17 cellular contexts compared by ENCODE assay signal in the genomic region with DNA sequence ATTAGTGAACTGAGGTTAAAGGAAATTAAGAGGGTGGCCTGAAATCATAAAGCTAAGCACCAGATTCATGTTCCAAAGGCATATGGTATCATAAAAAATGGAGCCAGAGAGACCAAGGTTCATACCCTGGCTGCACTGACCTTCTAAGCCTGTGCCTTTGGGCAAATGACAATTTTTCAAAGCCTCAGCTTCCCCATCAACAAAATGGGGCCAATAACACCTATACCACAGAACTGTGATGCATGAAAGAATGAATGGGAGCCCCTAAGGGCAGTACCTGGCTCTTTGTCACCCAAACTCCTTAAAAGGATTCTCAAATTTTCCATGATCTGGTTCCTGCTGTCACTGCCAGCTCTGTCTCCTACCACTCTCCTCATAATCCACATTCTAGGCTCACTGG.
"Had no signal": no experiment of that assay in that cellular context is flagged by ENCODE, and none has a peak within 500 bp of the region (broad histone marks: within the 10 kb centered on the region; RNA-seq: fewer than 3 reads in every experiment).

No MANE protein-coding gene starts in this region.

- H3K9me3 Mint-ChIP-seq: activated naive CD8-positive, alpha-beta T cell treated with anti-CD3 and anti-CD28 coated beads, Interleukin-2, amount 10 ng/mL, durations not matched to agents 7 days and 5 days; naive thymus-derived CD4-positive, alpha-beta T cell; T-helper 1 cell treated with Interleukin-12 subunit alpha and Interleukin-12 subunit beta and Interleukin-4 antibody, amounts not matched to agents 30 μg/mL and 1 μg/mL, for 36 hours had no signal

- H3K27ac Mint-ChIP-seq: activated naive CD8-positive, alpha-beta T cell treated with anti-CD3 and anti-CD28 coated beads, Interleukin-2, amount 10 ng/mL, durations not matched to agents 7 days and 5 days; T-helper 1 cell treated with Interleukin-12 subunit alpha and Interleukin-12 subunit beta and Interleukin-4 antibody, amounts not matched to agents 30 μg/mL and 1 μg/mL, for 36 hours had no signal

- H3K27me3 Mint-ChIP-seq: activated naive CD8-positive, alpha-beta T cell treated with anti-CD3 and anti-CD28 coated beads, Interleukin-2, amount 10 ng/mL, durations not matched to agents 7 days and 5 days; naive thymus-derived CD4-positive, alpha-beta T cell had no signal

- ATAC-seq: lower lobe of right lung; naive thymus-derived CD4-positive, alpha-beta T cell had no signal

- H3K27ac ChIP-seq: ascending aorta, esophagus squamous epithelium, lower lobe of right lung, prostate gland, sigmoid colon, stomach had no signal

- DNase-seq: activated naive CD8-positive, alpha-beta T cell treated with anti-CD3 and anti-CD28 coated beads, Interleukin-2, amount 10 ng/mL, durations not matched to agents 7 days and 5 days; dorsolateral prefrontal cortex; esophagus squamous epithelium; foreskin fibroblast; left cardiac atrium; lower lobe of right lung; midbrain; naive thymus-derived CD4-positive, alpha-beta T cell; sigmoid colon; SK-N-SH; stimulated activated CD4-positive, alpha-beta T cell treated with anti-CD3 and anti-CD28 coated beads, Interleukin-2, amount 100 ng/mL, for 24 hours; stomach had no signal

- FAIRE-seq: bronchial epithelial cell, endometrium had no signal

- H3K4me3 Mint-ChIP-seq: activated naive CD8-positive, alpha-beta T cell treated with anti-CD3 and anti-CD28 coated beads, Interleukin-2, amount 10 ng/mL, durations not matched to agents 7 days and 5 days; naive thymus-derived CD4-positive, alpha-beta T cell; T-helper 1 cell treated with Interleukin-12 subunit alpha and Interleukin-12 subunit beta and Interleukin-4 antibody, amounts not matched to agents 30 μg/mL and 1 μg/mL, for 36 hours had no signal
